Comparison of ENCODE assay signal across 1 cellular context in the genomic region with DNA sequence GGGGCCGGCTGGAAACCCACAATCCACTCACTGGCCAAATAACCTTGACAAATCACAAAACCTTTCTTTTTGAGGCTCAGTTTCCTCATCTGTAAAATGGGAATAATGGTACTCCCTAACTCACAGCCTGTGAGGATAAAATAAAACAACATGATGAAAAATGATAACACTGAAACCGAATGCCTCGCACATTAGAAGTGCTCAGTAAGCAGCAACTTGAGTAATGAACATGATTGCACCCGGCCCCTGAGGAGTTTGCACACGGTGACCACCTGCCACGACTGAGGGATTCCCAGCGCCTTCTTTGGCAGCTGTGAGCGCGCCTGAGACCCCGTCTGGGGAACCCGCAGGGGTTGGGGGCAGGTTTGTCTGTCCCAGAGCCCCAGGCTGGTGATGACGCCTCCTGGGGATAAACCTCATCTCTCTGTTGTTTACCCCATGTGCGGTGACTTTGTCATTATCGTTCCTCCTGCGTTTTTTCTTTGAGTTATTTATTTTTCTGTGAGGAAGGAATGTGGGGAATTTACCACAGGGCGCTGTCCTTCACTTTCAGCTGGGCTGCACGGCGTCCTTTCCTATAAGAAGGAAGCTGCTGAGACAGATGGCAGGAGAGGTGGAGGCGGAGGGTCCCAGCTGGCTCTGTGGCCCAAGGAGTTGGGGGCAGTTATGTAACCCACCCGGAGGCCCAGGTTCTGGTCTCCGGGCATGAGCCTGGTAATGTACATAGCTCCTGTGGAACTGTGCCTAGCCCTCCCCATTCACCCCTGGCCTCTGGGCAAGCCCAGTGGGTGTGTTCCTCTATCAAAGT.
TF ChIP-seq lines count a peak whose summit lies in the region.

No MANE protein-coding gene starts in this region.

TF ChIP-seq in A549, 52 proteins besides CTCF, POLR2A, EP300 and RAD21 (continued from another document):
- TF ChIP-seq REST (IDR thresholded peaks at IDR 0.05) (peak; percentile 84), CHD4 (IDR thresholded peaks at IDR 0.05; ENCODE audit: borderline replicate concordance) (peak; percentile 95)
